24 cellular contexts compared by ENCODE assay signal in the genomic region with DNA sequence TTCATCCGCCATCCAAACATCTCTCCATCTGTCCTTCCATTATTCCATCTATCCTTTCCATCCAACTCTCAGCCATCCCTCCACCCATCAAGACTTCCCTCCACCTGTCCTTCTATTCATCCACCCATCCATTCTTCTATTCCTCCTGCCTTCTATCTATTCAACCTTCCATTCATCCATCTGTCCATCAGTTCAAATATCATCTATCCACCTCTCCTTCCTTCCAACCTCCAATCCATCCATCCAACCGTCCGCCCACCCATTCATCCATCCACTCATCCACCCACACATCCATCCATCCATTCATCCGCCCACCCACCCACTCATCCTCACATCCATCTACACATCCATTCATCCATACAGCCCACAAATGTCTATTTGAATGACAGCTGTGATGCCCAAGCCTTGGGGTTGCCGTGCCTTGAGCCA.
DNase-seq lines count a peak whose midpoint lies in the region; ATAC-seq, FAIRE-seq and TF ChIP-seq lines count a peak whose summit lies in the region.
"Had no signal": no experiment of that assay in that cellular context is flagged by ENCODE, and none has a peak within 500 bp of the region (broad histone marks: within the 10 kb centered on the region; RNA-seq: fewer than 3 reads in every experiment).

No MANE protein-coding gene starts in this region.

- H3K4me2 ChIP-seq in A549 (no peak overlapping the region), smooth muscle cell (peak overlapping the region; percentile 45)

- intact Hi-C loops in lower lobe of right lung (cut with DNase I): no loop called here

- H3K36me3 ChIP-seq in lower lobe of right lung: no peaks in the 10 kb centered on the region
- no peaks in the 10 kb centered on the region for H3K36me3 ChIP-seq in smooth muscle cell (ENCODE audit: low read depth)
- H3K36me3 ChIP-seq: adrenal gland had no signal

- 0 out of 3 replicates have a peak, but pooled peaks cover 6% of the 10 kb centered on the region for H3K9me3 ChIP-seq in A549
- H3K9me3 ChIP-seq in lower lobe of right lung: no peaks in the 10 kb centered on the region
- no peaks in the 10 kb centered on the region for H3K9me3 ChIP-seq in smooth muscle cell (replicated peaks; ENCODE audit: low read depth)
- H3K9me3 ChIP-seq: adrenal gland, body of pancreas had no signal

- H3K27ac ChIP-seq in A549 (peak overlapping the region; percentile 94 to 99; a peak in 5 of 6 replicates), lower lobe of right lung (peak overlapping the region; percentile 89), smooth muscle cell (ENCODE audit: low read depth) (peak overlapping the region; percentile 94)
- H3K27ac ChIP-seq: SK-N-MC had no signal

- TF ChIP-seq CTCF in A549 (IDR thresholded peaks at IDR 0.05) (no peak), lower lobe of right lung (IDR thresholded peaks at IDR 0.05) (no peak), smooth muscle cell (IDR thresholded peaks at IDR 0.05; ENCODE audit: borderline replicate concordance, insufficient read depth, poor library complexity, severe bottlenecking) (no peak)

- TF ChIP-seq POLR2A in A549 (IDR thresholded peaks at IDR 0.05; ENCODE audit: low read length): no peak

- peaks cover 6% of the 10 kb centered on the region for H3F3A ChIP-seq in smooth muscle cell (ENCODE audit: low read depth)

- no peaks in the 10 kb centered on the region for H4K20me1 ChIP-seq in smooth muscle cell (ENCODE audit: low read depth)

- POLR2A ChIA-PET in A549 (lab: Yijun Ruan, JAX): no interaction called here

- ATAC-seq in A549 (no peak), lower lobe of right lung (no peak)
- ATAC-seq: body of pancreas had no signal

- WGBS in A549 (ENCODE audit: missing lambda C conversion rate): 94% methylated on average over 5 of the region's 5 CpGs
- 83% methylated on average over 5 of the region's 5 CpGs for WGBS in smooth muscle cell (ENCODE audit: low lambda C conversion rate)

- peaks cover 35% of the 10 kb centered on the region for H3K4me1 ChIP-seq in A549
- peaks cover 34% of the 10 kb centered on the region for H3K4me1 ChIP-seq in lower lobe of right lung
- peaks cover 16% of the 10 kb centered on the region for H3K4me1 ChIP-seq in smooth muscle cell (ENCODE audit: low read depth)

- no peak overlapping the region for H3K9ac ChIP-seq in smooth muscle cell (ENCODE audit: low read depth)

- H3K79me2 ChIP-seq in smooth muscle cell (ENCODE audit: low read depth): no peaks in the 10 kb centered on the region

- no peaks in the 10 kb centered on the region for H3K27me3 ChIP-seq in lower lobe of right lung (ENCODE audit: low read depth)
- H3K27me3 ChIP-seq in smooth muscle cell (ENCODE audit: low read depth): no peaks in the 10 kb centered on the region
- H3K27me3 ChIP-seq: adrenal gland, body of pancreas had no signal

- no peak for FAIRE-seq in A549 (lab: Jason Lieb, UNC)
- peak; percentile 80 for FAIRE-seq in HTR-8/SVneo (lab: Jason Lieb, UNC)
- FAIRE-seq: GM18507, H54 had no signal

- CTCF ChIA-PET in A549 (lab: Yijun Ruan, JAX): interaction anchor here (1.3 to 2.4 kb wide), 3 partner anchors 13 to 30 kb away, joined by 3 to 22 read pairs (median 5); no protein-coding TSS in a partner anchor

- DNase-seq in A549 (ENCODE audit: low read depth in 1 of 2, low spot score in 1 of 2) (no peak), HTR-8/SVneo (ENCODE audit: insufficient read length, low spot score) (no peak), lower lobe of right lung (no peak), smooth muscle cell (lab: John Stamatoyannopoulos, UW; ENCODE audit: unreplicated experiment) (no peak), COLO829 (ENCODE audit: low spot score) (no peak), kidney tubule cell (ENCODE audit: low spot score) (no peak)
- no peak for DNase-seq in activated naive CD4-positive, alpha-beta T cell treated with Interleukin-2 at 50 U/mL for 16 hours
- DNase-seq: activated CD4-positive, alpha-beta T cell treated with anti-CD3 and anti-CD28 coated beads, Interleukin-2, amount 50 U/mL, for 48 hours; activated CD8-positive, alpha-beta memory T cell treated with anti-CD3 and anti-CD28 coated beads, Interleukin-2, amount 50 U/mL, for 4 hours; activated naive CD4-positive, alpha-beta T cell treated with anti-CD3 and anti-CD28 coated beads, Interleukin-2, amount 10 ng/mL, durations not matched to agents 7 days and 5 days; DMS153; hippocampal formation; Karpas-422; NCI-H1417; NCI-H2081; NCI-H526; right cardiac atrium; stimulated activated CD4-positive, alpha-beta T cell treated with anti-CD3 and anti-CD28 coated beads, Interleukin-4, amount 100 ng/mL, for 24 hours had no signal

- no peak overlapping the region for H3K4me3 ChIP-seq in A549
- no peak overlapping the region for H3K4me3 ChIP-seq in lower lobe of right lung
- no peak overlapping the region for H3K4me3 ChIP-seq in smooth muscle cell
- H3K4me3 ChIP-seq: adrenal gland, body of pancreas, lung, SK-N-MC had no signal

- no peak for TF ChIP-seq EP300 in A549 (IDR thresholded peaks at IDR 0.05)

- no peak overlapping the region for H2AFZ ChIP-seq in smooth muscle cell (ENCODE audit: low read depth)

- no peak for TF ChIP-seq RAD21 in A549 (conservative IDR thresholded peaks at IDR 0.05 in 1 of 2, IDR thresholded peaks at IDR 0.05 in 1 of 2)

TF ChIP-seq in A549, 52 proteins besides CTCF, POLR2A, EP300 and RAD21:
- no peak for TF ChIP-seq EHF (CRISPR knock-in tag; IDR thresholded peaks at IDR 0.05)
- TF ChIP-seq SREBF2 (IDR thresholded peaks at IDR 0.05): no peak
- TF ChIP-seq RFX5 (IDR thresholded peaks at IDR 0.05): no peak
- no peak for TF ChIP-seq MYC (IDR thresholded peaks at IDR 0.05; ENCODE audit: borderline replicate concordance, low read length)
- no peak for TF ChIP-seq KDM5A (IDR thresholded peaks at IDR 0.05)
- TF ChIP-seq, protein P1, sequence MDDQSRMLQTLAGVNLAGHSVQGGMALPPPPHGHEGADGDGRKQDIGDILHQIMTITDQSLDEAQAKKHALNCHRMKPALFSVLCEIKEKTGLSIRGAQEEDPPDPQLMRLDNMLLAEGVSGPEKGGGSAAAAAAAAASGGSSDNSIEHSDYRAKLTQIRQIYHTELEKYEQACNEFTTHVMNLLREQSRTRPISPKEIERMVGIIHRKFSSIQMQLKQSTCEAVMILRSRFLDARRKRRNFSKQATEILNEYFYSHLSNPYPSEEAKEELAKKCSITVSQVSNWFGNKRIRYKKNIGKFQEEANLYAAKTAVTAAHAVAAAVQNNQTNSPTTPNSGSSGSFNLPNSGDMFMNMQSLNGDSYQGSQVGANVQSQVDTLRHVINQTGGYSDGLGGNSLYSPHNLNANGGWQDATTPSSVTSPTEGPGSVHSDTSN (IDR thresholded peaks at IDR 0.05): no peak
- TF ChIP-seq FOSB (CRISPR knock-in tag; IDR thresholded peaks at IDR 0.05): no peak
- no peak for TF ChIP-seq NFE2L2 (conservative IDR thresholded peaks at IDR 0.05; ENCODE audit: low read length)
- TF ChIP-seq MAFK (IDR thresholded peaks at IDR 0.05; ENCODE audit: partially characterized antibody): no peak
